21 cellular contexts compared by ENCODE assay signal in the genomic region with DNA sequence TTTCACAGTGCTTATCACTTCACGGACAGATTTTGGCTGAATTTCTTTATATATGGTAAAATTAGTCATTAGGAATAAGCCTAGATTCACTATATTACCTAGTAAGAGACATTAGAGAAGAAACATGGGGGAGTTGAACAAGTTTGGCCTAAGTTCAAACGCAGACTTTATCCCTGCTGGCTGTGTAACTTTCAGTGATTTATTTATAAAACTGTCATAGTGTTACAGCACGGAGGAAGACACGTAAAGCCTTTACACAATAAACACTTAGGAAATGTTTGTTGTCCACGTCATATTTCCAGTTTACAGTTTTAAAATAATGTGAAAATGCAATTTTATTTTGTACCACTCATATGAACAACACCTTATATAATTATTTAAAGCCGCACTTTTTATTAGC.
"Had no signal": no experiment of that assay in that cellular context is flagged by ENCODE, and none has a peak within 500 bp of the region (broad histone marks: within the 10 kb centered on the region; RNA-seq: fewer than 3 reads in every experiment).

No MANE protein-coding gene starts in this region.

- H3K27me3 ChIP-seq: SJSA1 had no signal

- H3K4me1 ChIP-seq: SJSA1 had no signal

- H3K27ac ChIP-seq: HL-60, SJSA1, SK-N-MC had no signal

- H3K9me3 ChIP-seq: SJSA1 had no signal

- H3K4me3 ChIP-seq: SJSA1, SK-N-MC had no signal

- H3K36me3 ChIP-seq: SJSA1 had no signal

- DNase-seq: Karpas-422, KG1, MM.1S, NCI-H1092 treated with DMSO at 0.1 percent for 48 hours, NCI-H1436, NCI-H187, NCI-H2029, NCI-H2081 treated with DMSO at 0.1 percent for 48 hours, NCI-H2171, NCI-H226, NCI-H446, NCI-H510A, NCI-H524 treated with DMSO at 0.1 percent for 48 hours, NCI-H69, NCI-H774, Right ventricle myocardium superior, RPMI8226, SIG-M5 had no signal
